Comparison of ENCODE assay signal across 1 cellular context in the genomic region with DNA sequence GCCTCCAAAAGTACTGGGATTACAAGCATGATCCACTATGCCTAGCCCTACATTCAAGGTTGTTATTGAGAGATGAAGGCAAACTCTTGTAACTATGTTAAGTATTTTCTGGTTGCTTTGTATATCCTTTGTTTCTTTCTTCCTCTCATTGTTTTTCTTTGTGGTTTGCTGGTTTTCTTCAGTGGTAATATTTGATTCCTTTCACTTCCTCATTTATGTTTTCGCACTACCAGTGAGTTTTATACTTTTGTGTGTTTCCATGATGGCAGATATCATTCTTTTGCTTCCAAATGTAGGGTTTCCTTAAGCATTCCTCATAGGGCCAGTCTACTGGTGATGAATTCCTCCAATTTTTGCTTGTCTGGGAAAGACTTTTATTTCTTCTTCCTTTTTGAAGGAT.
TF ChIP-seq lines count a peak whose summit lies in the region.

No MANE protein-coding gene starts in this region.

TF ChIP-seq in GM12878, 131 proteins besides CTCF, POLR2A, EP300 and RAD21 (continued from another document and continues in another):
- no peak for TF ChIP-seq HDAC2 (IDR thresholded peaks at IDR 0.05)
- TF ChIP-seq STAT1 (conservative IDR thresholded peaks at IDR 0.05) = no peak
- TF ChIP-seq DPF2 (IDR thresholded peaks at IDR 0.05) = peak; percentile 92
- TF ChIP-seq NR2C2 (IDR thresholded peaks at IDR 0.05; ENCODE audit: borderline replicate concordance, control insufficient read depth, insufficient read length, low read depth) = no peak
- no peak for TF ChIP-seq SIX5 (IDR thresholded peaks at IDR 0.05; ENCODE audit: low read depth, low read length, severe bottlenecking)
- no peak for TF ChIP-seq EZH2 (IDR thresholded peaks at IDR 0.05; ENCODE audit: borderline replicate concordance, control insufficient read depth, low read depth, low read length)
- TF ChIP-seq SIN3A (IDR thresholded peaks at IDR 0.05; ENCODE audit: low read depth, low read length) = no peak
- TF ChIP-seq, protein P1, sequence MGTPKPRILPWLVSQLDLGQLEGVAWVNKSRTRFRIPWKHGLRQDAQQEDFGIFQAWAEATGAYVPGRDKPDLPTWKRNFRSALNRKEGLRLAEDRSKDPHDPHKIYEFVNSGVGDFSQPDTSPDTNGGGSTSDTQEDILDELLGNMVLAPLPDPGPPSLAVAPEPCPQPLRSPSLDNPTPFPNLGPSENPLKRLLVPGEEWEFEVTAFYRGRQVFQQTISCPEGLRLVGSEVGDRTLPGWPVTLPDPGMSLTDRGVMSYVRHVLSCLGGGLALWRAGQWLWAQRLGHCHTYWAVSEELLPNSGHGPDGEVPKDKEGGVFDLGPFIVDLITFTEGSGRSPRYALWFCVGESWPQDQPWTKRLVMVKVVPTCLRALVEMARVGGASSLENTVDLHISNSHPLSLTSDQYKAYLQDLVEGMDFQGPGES (IDR thresholded peaks at IDR 0.05) = no peak
- peak; percentile 35; the same call in 1 of the 2 replicates for TF ChIP-seq TCF7 (IDR thresholded peaks at IDR 0.05; ENCODE audit: borderline replicate concordance)
- TF ChIP-seq POLR2AphosphoS5 (IDR thresholded peaks at IDR 0.05; ENCODE audit: low read length) = no peak
- no peak for TF ChIP-seq CHD4 (IDR thresholded peaks at IDR 0.05)
- no peak for TF ChIP-seq POLR2AphosphoS2 (IDR thresholded peaks at IDR 0.05; ENCODE audit: low read depth, low read length)
- no peak for TF ChIP-seq NFYA (IDR thresholded peaks at IDR 0.05; ENCODE audit: borderline replicate concordance, low read depth, low read length)
- TF ChIP-seq E2F8 (IDR thresholded peaks at IDR 0.05; ENCODE audit: low read depth, partially characterized antibody) = peak; percentile 32
- peak; percentile 65 for TF ChIP-seq ATF7 (IDR thresholded peaks at IDR 0.05; ENCODE audit: low read depth)
- TF ChIP-seq ELK1 (IDR thresholded peaks at IDR 0.05; ENCODE audit: low read depth, low read length) = no peak
- no peak for TF ChIP-seq ZZZ3 (IDR thresholded peaks at IDR 0.05; ENCODE audit: control insufficient read depth, insufficient read length, low read depth)
- TF ChIP-seq CEBPZ (IDR thresholded peaks at IDR 0.05; ENCODE audit: low read depth, low read length) = no peak
- TF ChIP-seq KLF5 (IDR thresholded peaks at IDR 0.05; ENCODE audit: partially characterized antibody) = no peak
- TF ChIP-seq ZBED1 (IDR thresholded peaks at IDR 0.05; ENCODE audit: borderline replicate concordance) = no peak
- 0 out of 2 replicates have a peak, but pooled peaks have one; percentile 29 for TF ChIP-seq GABPA (IDR thresholded peaks at IDR 0.05; ENCODE audit: low read depth)
- peak; percentile 55 for TF ChIP-seq MEF2B (IDR thresholded peaks at IDR 0.05; ENCODE audit: partially characterized antibody, poor library complexity, severe bottlenecking)
- TF ChIP-seq JUNB (IDR thresholded peaks at IDR 0.05) = no peak
- no peak for TF ChIP-seq PBX3 (IDR thresholded peaks at IDR 0.05; ENCODE audit: insufficient replicate concordance, low read depth, low read length)
- no peak for TF ChIP-seq CUX1 (IDR thresholded peaks at IDR 0.05; ENCODE audit: insufficient replicate concordance, low read depth, low read length)
- TF ChIP-seq NFXL1 (IDR thresholded peaks at IDR 0.05; ENCODE audit: borderline replicate concordance) = no peak
- peak; percentile 93 to 95 for TF ChIP-seq IKZF2 (IDR thresholded peaks at IDR 0.05)
- TF ChIP-seq FOXK2 (IDR thresholded peaks at IDR 0.05) = no peak
- TF ChIP-seq GATAD2B (conservative IDR thresholded peaks at IDR 0.05; ENCODE audit: low read depth) = no peak
- TF ChIP-seq LARP7 (IDR thresholded peaks at IDR 0.05) = no peak
- 0 out of 2 replicates have a peak, but pooled peaks have one; percentile 47 for TF ChIP-seq MEF2A (IDR thresholded peaks at IDR 0.05; ENCODE audit: insufficient read depth, low read depth, low read length)
- TF ChIP-seq RB1 (IDR thresholded peaks at IDR 0.05; ENCODE audit: borderline replicate concordance) = no peak
- TF ChIP-seq HCFC1 (IDR thresholded peaks at IDR 0.05; ENCODE audit: low read length) = no peak
- no peak for TF ChIP-seq USF2 (IDR thresholded peaks at IDR 0.05; ENCODE audit: borderline replicate concordance, low read depth, low read length)
- TF ChIP-seq PML (IDR thresholded peaks at IDR 0.05; ENCODE audit: low read length) = no peak
- TF ChIP-seq KAT2A (conservative IDR thresholded peaks at IDR 0.05; ENCODE audit: control insufficient read depth, low read depth, low read length) = no peak
- TF ChIP-seq MTA2 (IDR thresholded peaks at IDR 0.05; ENCODE audit: low read depth) = peak; percentile 87
- TF ChIP-seq ETV6 (conservative IDR thresholded peaks at IDR 0.05 in 1 of 2, IDR thresholded peaks at IDR 0.05 in 1 of 2; ENCODE audit: borderline replicate concordance in 1 of 2, low read depth in 1 of 2) = 0 out of 4 replicates have a peak, but pooled peaks of 1 of the 2 experiments have one; percentile 27
- no peak for TF ChIP-seq YY1 (IDR thresholded peaks at IDR 0.05; ENCODE audit: low read depth, low read length)
- peak; percentile 74 for TF ChIP-seq ZNF217 (IDR thresholded peaks at IDR 0.05)
- peak; percentile 73; the same call in 1 of the 2 replicates for TF ChIP-seq IRF4 (IDR thresholded peaks at IDR 0.05; ENCODE audit: low read depth, low read length)
- no peak for TF ChIP-seq CREB1 (IDR thresholded peaks at IDR 0.05; ENCODE audit: low read depth)
